19 cellular contexts compared by ENCODE assay signal in the genomic region with DNA sequence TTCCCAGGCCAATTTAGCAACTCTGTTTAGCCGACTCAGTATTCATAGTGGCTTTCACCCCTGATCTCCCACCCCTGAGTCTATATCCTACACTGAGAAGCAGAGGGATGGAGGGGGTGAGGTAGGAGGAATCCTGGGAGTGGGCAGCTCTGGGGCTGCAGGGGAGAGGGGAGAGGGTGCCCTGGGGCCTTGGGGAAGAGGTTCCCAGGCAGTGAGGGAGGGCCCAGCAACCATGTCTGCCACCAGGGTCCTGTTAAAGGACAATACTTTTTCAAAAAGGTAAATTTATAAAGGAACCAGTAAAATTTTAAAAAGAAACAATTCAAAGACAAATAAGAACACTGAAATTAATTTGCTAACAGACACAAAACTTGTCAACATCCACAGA. TPM values are rescaled to one million over a fixed set of nuclear protein-coding genes. Genes with fewer than 3 reads are reported as not detected.
"Had no signal": no experiment of that assay in that cellular context is flagged by ENCODE, and none has a peak within 500 bp of the region (broad histone marks: within the 10 kb centered on the region; RNA-seq: fewer than 3 reads in every experiment).

No MANE protein-coding gene starts in this region.

- H3K27me3 Mint-ChIP-seq: activated CD4-positive, alpha-beta T cell treated with anti-CD3 and anti-CD28 coated beads, Interleukin-2, amount 10 ng/mL, durations not matched to agents 7 days and 5 days had no signal

- H3K27me3 ChIP-seq: body of pancreas, left lung, right atrium auricular region, tibial nerve had no signal

- H3K9me3 Mint-ChIP-seq: activated CD4-positive, alpha-beta T cell treated with anti-CD3 and anti-CD28 coated beads, Interleukin-2, amount 10 ng/mL, durations not matched to agents 7 days and 5 days; activated T-cell treated with anti-CD3 and anti-CD28 coated beads, Interleukin-2, amount 50 U/mL, for 4 hours; neural crest cell had no signal

- H3K4me1 Mint-ChIP-seq: neural crest cell had no signal

- H3K9me3 ChIP-seq: body of pancreas, left lung, prostate gland, right atrium auricular region, tibial nerve had no signal

- H3K27ac ChIP-seq: body of pancreas, left lung, prostate gland, right atrium auricular region, tibial nerve had no signal

- H3K4me1 ChIP-seq: prostate gland had no signal

- H3K27ac Mint-ChIP-seq: activated CD4-positive, alpha-beta T cell treated with anti-CD3 and anti-CD28 coated beads, Interleukin-2, amount 10 ng/mL, durations not matched to agents 7 days and 5 days had no signal

- DNase-seq: activated CD4-positive, alpha-beta T cell treated with anti-CD3 and anti-CD28 coated beads, Interleukin-2, amount 10 ng/mL, durations not matched to agents 7 days and 5 days; activated CD8-positive, alpha-beta memory T cell treated with anti-CD3 and anti-CD28 coated beads, Interleukin-2, amount 50 U/mL, for 4 hours; activated effector memory CD4-positive, alpha-beta T cell treated with Interleukin-2 at 50 U/mL for 16 hours; activated naive CD4-positive, alpha-beta T cell treated with anti-CD3 and anti-CD28 coated beads, Interleukin-2, amount 50 U/mL, for 16 hours; activated T-cell treated with anti-CD3 and anti-CD28 coated beads, Interleukin-2, amount 50 U/mL, for 4 hours; body of pancreas; erythroblast; head of caudate nucleus; mammary epithelial cell; midbrain; T-helper 1 cell had no signal

- H3K36me3 ChIP-seq: prostate gland had no signal

- H3K4me3 ChIP-seq: body of pancreas, left lung, prostate gland, right atrium auricular region, tibial nerve had no signal

- ATAC-seq: activated T-cell treated with anti-CD3 and anti-CD28 coated beads, Interleukin-2, amount 50 U/mL, for 4 hours; body of pancreas; left lung; SK-N-SH treated with all-trans-retinoic acid at 6 μM for 48 hours had no signal

- H3K4me3 Mint-ChIP-seq: activated CD4-positive, alpha-beta T cell treated with anti-CD3 and anti-CD28 coated beads, Interleukin-2, amount 10 ng/mL, durations not matched to agents 7 days and 5 days; activated T-cell treated with anti-CD3 and anti-CD28 coated beads, Interleukin-2, amount 50 U/mL, for 4 hours; neural crest cell had no signal

RNA-seq across cellular contexts. Expression of gene LEFTY1, which starts 48.7 kb away (rescaled TPM):
- total RNA-seq: activated CD4-positive, alpha-beta T cell treated with anti-CD3 and anti-CD28 coated beads, Interleukin-2, amount 10 ng/mL, durations not matched to agents 7 days and 5 days; cardiac septum; kidney epithelial cell; mammary epithelial cell had no signal
- polyA plus RNA-seq: mammary epithelial cell had no signal
